8 cellular contexts compared by ENCODE assay signal in the genomic region with DNA sequence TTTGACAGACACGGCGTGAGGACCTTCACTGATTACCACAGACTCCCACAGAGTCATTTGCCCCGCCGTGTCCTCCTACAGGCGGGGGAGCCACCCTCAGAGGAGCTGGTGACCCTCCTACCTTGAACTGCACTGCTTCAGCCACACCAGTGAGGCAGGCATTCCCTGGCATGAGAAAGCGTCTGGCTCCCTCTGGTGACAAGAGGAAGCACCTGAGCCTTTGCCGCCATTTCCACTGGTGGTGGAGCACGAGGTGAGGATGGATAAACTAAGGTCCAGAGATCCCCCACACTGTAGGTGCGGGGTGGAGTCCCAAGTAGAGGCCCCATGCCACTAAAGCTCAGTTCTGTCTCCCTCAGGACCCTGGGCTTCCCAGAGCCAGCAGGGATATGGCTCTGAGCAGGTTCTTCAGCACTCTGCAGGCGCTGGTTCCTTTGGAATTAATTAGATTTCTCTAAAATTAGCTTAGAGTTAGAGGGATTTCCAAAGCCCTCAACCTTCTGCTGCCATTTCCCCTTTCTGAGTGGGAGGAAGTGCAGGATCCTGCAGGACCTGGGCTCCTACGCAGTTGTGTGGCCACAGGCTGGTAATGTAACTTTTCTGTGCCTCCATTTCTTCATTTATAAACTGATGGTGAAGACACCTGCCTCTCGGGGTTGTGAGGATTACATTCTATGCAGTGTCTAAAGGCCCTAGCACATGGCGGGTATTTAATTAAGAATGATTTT.
DNase-seq lines count a peak whose midpoint lies in the region; ATAC-seq and TF ChIP-seq lines count a peak whose summit lies in the region.

No MANE protein-coding gene starts in this region.

- no peaks in the 10 kb centered on the region for H3K9me3 Mint-ChIP-seq in activated CD4-positive, alpha-beta memory T cell treated with anti-CD3 and anti-CD28 coated beads for 36 hours
- no peaks in the 10 kb centered on the region for H3K9me3 Mint-ChIP-seq in mesothelial cell of epicardium

- no peak overlapping the region for H3K4me3 ChIP-seq in AG04450 (ENCODE audit: low read depth, low read length)

- H3K36me3 Mint-ChIP-seq in activated CD4-positive, alpha-beta memory T cell treated with anti-CD3 and anti-CD28 coated beads for 36 hours = no peaks in the 10 kb centered on the region
- no peaks in the 10 kb centered on the region for H3K36me3 Mint-ChIP-seq in mesothelial cell of epicardium

- H3K27ac ChIP-seq in AG04450 (ENCODE audit: low read depth, low read length) = no peak overlapping the region

- peaks cover 34% of the 10 kb centered on the region for H3K4me1 Mint-ChIP-seq in activated CD4-positive, alpha-beta memory T cell treated with anti-CD3 and anti-CD28 coated beads for 36 hours (ENCODE audit: low read depth)
- H3K4me1 Mint-ChIP-seq in mesothelial cell of epicardium = no peaks in the 10 kb centered on the region

- H3K27me3 ChIP-seq in AG04450 (ENCODE audit: control insufficient read depth, insufficient read depth, low read length) = no peaks in the 10 kb centered on the region

- peak; percentile 71 for ATAC-seq in GM18519 (IDR thresholded peaks at IDR 0.05; ENCODE audit: low FRiP score, unreplicated experiment)
- peak; percentile 73 for ATAC-seq in HG03175 (IDR thresholded peaks at IDR 0.05; ENCODE audit: unreplicated experiment)

- no peaks in the 10 kb centered on the region for H3K9me3 ChIP-seq in AG04450 (ENCODE audit: control insufficient read depth, insufficient read depth, low read length)

- no peak overlapping the region for H3K27ac Mint-ChIP-seq in activated CD4-positive, alpha-beta memory T cell treated with anti-CD3 and anti-CD28 coated beads for 36 hours
- no peak overlapping the region for H3K27ac Mint-ChIP-seq in mesothelial cell of epicardium

- TF ChIP-seq CTCF in AG04450 (IDR thresholded peaks at IDR 0.05; ENCODE audit: low read depth, low read length) = peak; percentile 77
- peak; percentile 56 for TF ChIP-seq CTCF in mesothelial cell of epicardium (IDR thresholded peaks at IDR 0.05; ENCODE audit: unreplicated experiment)

- no peak overlapping the region for H3K4me3 Mint-ChIP-seq in activated CD4-positive, alpha-beta memory T cell treated with anti-CD3 and anti-CD28 coated beads for 36 hours
- H3K4me3 Mint-ChIP-seq in mesothelial cell of epicardium = no peak overlapping the region

- CTCF ChIA-PET in AG04450 (lab: Charles Lee) = interaction anchor here (0.7 to 7.8 kb wide), 11 partner anchors 9 to 775 kb away, joined by 3 to 110 read pairs (median 4); partner anchors contain the start of gene SLCO3A1
- CTCF ChIA-PET in activated CD4-positive, alpha-beta memory T cell treated with anti-CD3 and anti-CD28 coated beads for 36 hours (lab: Charles Lee) = interaction anchor here (0.5 to 9.9 kb wide), 27 partner anchors 10 to 789 kb away, joined by 3 to 173 read pairs (median 3); partner anchors contain the start of gene SLCO3A1

- intact Hi-C loops in activated CD4-positive, alpha-beta memory T cell treated with anti-CD3 and anti-CD28 coated beads for 36 hours (cut with micrococcal nuclease) = loop anchor here (1.0 to 5.0 kb wide), 5 partner anchors 135 to 775 kb away; partner anchors contain the start of gene SLCO3A1

- DNase-seq in AG04450 (ENCODE audit: low read depth, low spot score) (no peak), NCI-H524 treated with DMSO at 0.1 percent for 48 hours (lab: John Stamatoyannopoulos, UW) (peak; percentile 44), mesothelial cell of epicardium (ENCODE audit: low spot score in 2 of 2, unreplicated experiment in 2 of 2) (peak in 1 of 2 experiments; percentile 73)
- DNase-seq in activated CD4-positive, alpha-beta memory T cell treated with anti-CD3 and anti-CD28 coated beads for 36 hours = peak; percentile 84
- DNase-seq in effector CD8-positive, alpha-beta T cell (lab: John Stamatoyannopoulos, UW) = peak; percentile 5
- peak; percentile 32 to 59 for DNase-seq in stimulated activated CD8-positive, alpha-beta memory T cell treated with anti-CD3 and anti-CD28 coated beads, Interleukin-7, amount 100 ng/mL, for 48 hours (ENCODE audit: extremely low read depth in 1 of 2, low read depth in 1 of 2)

- H3K27me3 Mint-ChIP-seq in activated CD4-positive, alpha-beta memory T cell treated with anti-CD3 and anti-CD28 coated beads for 36 hours = no peaks in the 10 kb centered on the region
- H3K27me3 Mint-ChIP-seq in mesothelial cell of epicardium (ENCODE audit: low read depth) = peaks cover 30% of the 10 kb centered on the region

- POLR2A ChIA-PET in AG04450 (lab: Yijun Ruan, JAX) = no interaction called here
- POLR2A ChIA-PET in activated CD4-positive, alpha-beta memory T cell treated with anti-CD3 and anti-CD28 coated beads for 36 hours (lab: Charles Lee) = interaction anchor here (1.6 kb wide), 1 partner anchor 228 kb away, joined by 6 read pairs; no protein-coding TSS in a partner anchor
